ENCODE assay signal across 20 cellular contexts in genomic region chr9:86304236-86304730, GRCh38. TPM values are rescaled to one million over a fixed set of nuclear protein-coding genes. Genes with fewer than 3 reads are reported as not detected.
DNase-seq lines count a peak whose midpoint lies in the region; ATAC-seq and TF ChIP-seq lines count a peak whose summit lies in the region.
"Had no signal": no experiment of that assay in that cellular context is flagged by ENCODE, and none has a peak within 500 bp of the region (broad histone marks: within the 10 kb centered on the region; RNA-seq: fewer than 3 reads in every experiment).

No MANE protein-coding gene starts in this region.

- H3K27ac ChIP-seq in GM23338 (ENCODE audit: low read depth), result no peak overlapping the region
- no peak overlapping the region for H3K27ac ChIP-seq in caudate nucleus (ENCODE audit: low read depth, low read length)
- no peak overlapping the region for H3K27ac ChIP-seq in substantia nigra (ENCODE audit: low read depth, low read length, poor library complexity, severe bottlenecking)
- H3K27ac ChIP-seq: BLaER1, cardiac muscle cell, lower lobe of right lung, upper lobe of right lung had no signal

- no peaks in the 10 kb centered on the region for H4K20me1 ChIP-seq in GM23338 (replicated peaks; ENCODE audit: insufficient read depth)
- H4K20me1 ChIP-seq: BLaER1 had no signal

- POLR2A ChIA-PET in activated CD4-positive, alpha-beta memory T cell treated with anti-CD3 and anti-CD28 coated beads for 36 hours (lab: Charles Lee), result no interaction called here

- H3K36me3 ChIP-seq in GM23338 (ENCODE audit: insufficient read depth), result peaks cover 9% of the 10 kb centered on the region; the same call in 1 of the 2 replicates

- H3K27me3 Mint-ChIP-seq in GM23338 (ENCODE audit: insufficient read depth, low read depth, poor library complexity) (no peaks in the 10 kb centered on the region), memory B cell (no peaks in the 10 kb centered on the region)
- H3K27me3 Mint-ChIP-seq in activated CD4-positive, alpha-beta memory T cell treated with anti-CD3 and anti-CD28 coated beads for 36 hours, result no peaks in the 10 kb centered on the region
- H3K27me3 Mint-ChIP-seq: stimulated activated naive B cell treated with anti-CD40 and anti-IgM and Interleukin-4, amounts not matched to agents 10 μg/mL and 1 μg/mL and 100 μg/mL, for 72 hours had no signal

- peak overlapping the region; percentile 15 for H3K4me2 ChIP-seq in GM23338
- H3K4me2 ChIP-seq: BLaER1 had no signal

- intact Hi-C loops in activated CD4-positive, alpha-beta memory T cell treated with anti-CD3 and anti-CD28 coated beads for 36 hours (cut with micrococcal nuclease), result loop anchor here (5.0 kb wide), 1 partner anchor 33 kb away; no protein-coding TSS in a partner anchor

- H3K9me3 Mint-ChIP-seq in GM23338 (no peaks in the 10 kb centered on the region), memory B cell (no peaks in the 10 kb centered on the region)
- H3K9me3 Mint-ChIP-seq in activated CD4-positive, alpha-beta memory T cell treated with anti-CD3 and anti-CD28 coated beads for 36 hours, result no peaks in the 10 kb centered on the region
- H3K9me3 Mint-ChIP-seq: immature natural killer cell; stimulated activated naive B cell treated with anti-CD40 and anti-IgM and Interleukin-4, amounts not matched to agents 10 μg/mL and 1 μg/mL and 100 μg/mL, for 72 hours had no signal

- H3K4me1 Mint-ChIP-seq in GM23338 (peaks cover 20% of the 10 kb centered on the region), memory B cell (peaks cover 6% of the 10 kb centered on the region)
- H3K4me1 Mint-ChIP-seq in activated CD4-positive, alpha-beta memory T cell treated with anti-CD3 and anti-CD28 coated beads for 36 hours (ENCODE audit: low read depth), result peaks cover 30% of the 10 kb centered on the region

- no peaks in the 10 kb centered on the region for H3K27me3 ChIP-seq in GM23338 (ENCODE audit: insufficient read depth)
- H3K27me3 ChIP-seq: BLaER1, cardiac muscle cell, upper lobe of right lung had no signal

- CTCF ChIA-PET in activated CD4-positive, alpha-beta memory T cell treated with anti-CD3 and anti-CD28 coated beads for 36 hours (lab: Charles Lee), result no interaction called here

- no peak for TF ChIP-seq CTCF in GM23338 (conservative IDR thresholded peaks at IDR 0.05; ENCODE audit: low read depth in 2 of 2)

- H3K4me3 Mint-ChIP-seq in GM23338 (no peak overlapping the region; the same call in 2 of the 3 replicates), memory B cell (no peak overlapping the region)
- no peak overlapping the region for H3K4me3 Mint-ChIP-seq in activated CD4-positive, alpha-beta memory T cell treated with anti-CD3 and anti-CD28 coated beads for 36 hours
- H3K4me3 Mint-ChIP-seq: immature natural killer cell; stimulated activated naive B cell treated with anti-CD40 and anti-IgM and Interleukin-4, amounts not matched to agents 10 μg/mL and 1 μg/mL and 100 μg/mL, for 72 hours had no signal

- peak; percentile 15 for DNase-seq in NCI-H2171 treated with DMSO at 0.1 percent for 48 hours (lab: John Stamatoyannopoulos, UW)
- DNase-seq in NCI-H2171 (lab: John Stamatoyannopoulos, UW), result no peak
- no peak for DNase-seq in GM23338 (ENCODE audit: low spot score)
- no peak for DNase-seq in activated CD4-positive, alpha-beta memory T cell treated with anti-CD3 and anti-CD28 coated beads for 36 hours
- no peak for DNase-seq in memory B cell (ENCODE audit: low spot score in 2 of 2)
- no peak for DNase-seq in caudate nucleus (lab: John Stamatoyannopoulos, UW)
- DNase-seq in substantia nigra (lab: John Stamatoyannopoulos, UW), result no peak
- DNase-seq in DMS53 (lab: John Stamatoyannopoulos, UW), result no peak
- DNase-seq: 8988T; glutamatergic neuron; immature natural killer cell; lower lobe of right lung; NCI-H446; stimulated activated naive B cell treated with anti-CD40 and anti-IgM and Interleukin-4, amounts not matched to agents 10 μg/mL and 1 μg/mL and 100 μg/mL, for 72 hours; upper lobe of right lung had no signal

- H2AFZ ChIP-seq in GM23338, result no peak overlapping the region

- no peaks in the 10 kb centered on the region for H3K9me2 ChIP-seq in GM23338 (ENCODE audit: insufficient read depth)

- no peaks in the 10 kb centered on the region for H3K79me2 ChIP-seq in GM23338 (replicated peaks; ENCODE audit: insufficient read depth)

- H3K27ac Mint-ChIP-seq in GM23338 (peak overlapping the region; percentile 94), memory B cell (peak overlapping the region; percentile 45)
- H3K27ac Mint-ChIP-seq in activated CD4-positive, alpha-beta memory T cell treated with anti-CD3 and anti-CD28 coated beads for 36 hours, result peak overlapping the region; percentile 90

- H3K4me3 ChIP-seq in GM23338, result no peak overlapping the region
- H3K4me3 ChIP-seq: BLaER1, cardiac muscle cell, HAP-1, lower lobe of right lung, upper lobe of right lung had no signal

- ATAC-seq in GM23338 (peak; percentile 48), memory B cell (ENCODE audit: low read depth) (no peak)
- ATAC-seq: lower lobe of right lung, upper lobe of right lung had no signal

- peaks cover 22% of the 10 kb centered on the region for H3K4me1 ChIP-seq in GM23338 (ENCODE audit: insufficient read depth)
- H3K4me1 ChIP-seq: BLaER1, lower lobe of right lung, upper lobe of right lung had no signal

- peaks cover 43% of the 10 kb centered on the region for H3K36me3 Mint-ChIP-seq in GM23338 (ENCODE audit: low read depth)
- H3K36me3 Mint-ChIP-seq in activated CD4-positive, alpha-beta memory T cell treated with anti-CD3 and anti-CD28 coated beads for 36 hours, result peaks cover 57% of the 10 kb centered on the region
- peaks cover 35% of the 10 kb centered on the region for H3K36me3 Mint-ChIP-seq in memory B cell

- no peaks in the 10 kb centered on the region for H3F3A ChIP-seq in GM23338 (replicated peaks; ENCODE audit: low read depth)

TF ChIP-seq in GM23338, 12 proteins besides CTCF, POLR2A, EP300 and RAD21 (continues in another document):
- TF ChIP-seq EZH2phosphoT487 (IDR thresholded peaks at IDR 0.05; ENCODE audit: unreplicated experiment) (no peak), JUNB (IDR thresholded peaks at IDR 0.05; ENCODE audit: unreplicated experiment) (no peak), EZH2 (IDR thresholded peaks at IDR 0.05; ENCODE audit: low read depth, unreplicated experiment) (no peak), ZNF331 (CRISPR knock-in tag; IDR thresholded peaks at IDR 0.05; ENCODE audit: low read depth) (no peak), ZNF114 (CRISPR knock-in tag; IDR thresholded peaks at IDR 0.05) (no peak), STAT1 (IDR thresholded peaks at IDR 0.05; ENCODE audit: unreplicated experiment) (no peak), NANOG (IDR thresholded peaks at IDR 0.05; ENCODE audit: borderline replicate concordance) (no peak), CREB1 (CRISPR knock-in tag; IDR thresholded peaks at IDR 0.05; ENCODE audit: low read depth) (no peak), POLR2AphosphoS5 (IDR thresholded peaks at IDR 0.05; ENCODE audit: low read depth) (no peak), ETS1 (IDR thresholded peaks at IDR 0.05) (no peak)
- TF ChIP-seq, protein P1, sequence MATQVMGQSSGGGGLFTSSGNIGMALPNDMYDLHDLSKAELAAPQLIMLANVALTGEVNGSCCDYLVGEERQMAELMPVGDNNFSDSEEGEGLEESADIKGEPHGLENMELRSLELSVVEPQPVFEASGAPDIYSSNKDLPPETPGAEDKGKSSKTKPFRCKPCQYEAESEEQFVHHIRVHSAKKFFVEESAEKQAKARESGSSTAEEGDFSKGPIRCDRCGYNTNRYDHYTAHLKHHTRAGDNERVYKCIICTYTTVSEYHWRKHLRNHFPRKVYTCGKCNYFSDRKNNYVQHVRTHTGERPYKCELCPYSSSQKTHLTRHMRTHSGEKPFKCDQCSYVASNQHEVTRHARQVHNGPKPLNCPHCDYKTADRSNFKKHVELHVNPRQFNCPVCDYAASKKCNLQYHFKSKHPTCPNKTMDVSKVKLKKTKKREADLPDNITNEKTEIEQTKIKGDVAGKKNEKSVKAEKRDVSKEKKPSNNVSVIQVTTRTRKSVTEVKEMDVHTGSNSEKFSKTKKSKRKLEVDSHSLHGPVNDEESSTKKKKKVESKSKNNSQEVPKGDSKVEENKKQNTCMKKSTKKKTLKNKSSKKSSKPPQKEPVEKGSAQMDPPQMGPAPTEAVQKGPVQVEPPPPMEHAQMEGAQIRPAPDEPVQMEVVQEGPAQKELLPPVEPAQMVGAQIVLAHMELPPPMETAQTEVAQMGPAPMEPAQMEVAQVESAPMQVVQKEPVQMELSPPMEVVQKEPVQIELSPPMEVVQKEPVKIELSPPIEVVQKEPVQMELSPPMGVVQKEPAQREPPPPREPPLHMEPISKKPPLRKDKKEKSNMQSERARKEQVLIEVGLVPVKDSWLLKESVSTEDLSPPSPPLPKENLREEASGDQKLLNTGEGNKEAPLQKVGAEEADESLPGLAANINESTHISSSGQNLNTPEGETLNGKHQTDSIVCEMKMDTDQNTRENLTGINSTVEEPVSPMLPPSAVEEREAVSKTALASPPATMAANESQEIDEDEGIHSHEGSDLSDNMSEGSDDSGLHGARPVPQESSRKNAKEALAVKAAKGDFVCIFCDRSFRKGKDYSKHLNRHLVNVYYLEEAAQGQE (IDR thresholded peaks at IDR 0.05; ENCODE audit: unreplicated experiment), result no peak

RNA-seq across cellular contexts. Expression of gene ISCA1, which starts 21.9 kb away (rescaled TPM):
- total RNA-seq in GM23338 (2014; rRNA removed; shearing (Covaris generic)), result 61.0 and 65.4 TPM in 2 replicates
- 43.7 and 54.9 TPM in 2 replicates for polyA plus RNA-seq in GM23338 (2016; fragmentation: Nextera tagmentation; extraction: Ambion mirVana)
- 10 to 100 TPM; 21.4 to 22.1 TPM for total RNA-seq in activated CD4-positive, alpha-beta memory T cell treated with anti-CD3 and anti-CD28 coated beads for 36 hours

RNA-seq across cellular contexts. Expression of gene C9orf153, which starts 44.8 kb away (rescaled TPM):
- 0.12 TPM in 1 of 2 replicates, not detected in the other for total RNA-seq in GM23338 (2014; rRNA removed; shearing (Covaris generic))
- polyA plus RNA-seq in GM23338 (2016; fragmentation: Nextera tagmentation; extraction: Ambion mirVana), result 0.24 and 0.29 TPM in 2 replicates
- under 1 TPM; 0.26 to 0.39 TPM for total RNA-seq in activated CD4-positive, alpha-beta memory T cell treated with anti-CD3 and anti-CD28 coated beads for 36 hours
- total RNA-seq: LHCN-M2 had no signal
- polyA plus RNA-seq: cardiac muscle cell, immature natural killer cell, neural cell had no signal

RNA-seq across cellular contexts. Expression of gene TUT7, which starts 49.9 kb away (rescaled TPM):
- total RNA-seq in GM23338 (2014; rRNA removed; shearing (Covaris generic)), result 23.8 and 28.4 TPM in 2 replicates
- polyA plus RNA-seq in GM23338 (2016; fragmentation: Nextera tagmentation; extraction: Ambion mirVana), result 15.0 and 21.4 TPM in 2 replicates
- 10 to 100 TPM; 50.7 to 56.8 TPM for total RNA-seq in activated CD4-positive, alpha-beta memory T cell treated with anti-CD3 and anti-CD28 coated beads for 36 hours
